Comparison of ENCODE assay signal across 1 cellular context in genomic region chr16:3099732-3100499, GRCh38.
TF ChIP-seq lines count a peak whose summit lies in the region.

No MANE protein-coding gene starts in this region.

TF ChIP-seq in HEK293, 187 proteins besides CTCF, POLR2A, EP300 and RAD21 (continued from another document):
- peak; percentile 50 for TF ChIP-seq PRDM10 (tag by site-specific recombination; IDR thresholded peaks at IDR 0.05)
TF ChIP-seq in HEK293: peak in this region for 17.
